ENCODE assay signal across 8 cellular contexts in genomic region chr20:58651823-58652605, GRCh38.
DNase-seq lines count a peak whose midpoint lies in the region; ATAC-seq and TF ChIP-seq lines count a peak whose summit lies in the region.

No MANE protein-coding gene starts in this region.

- H3K27ac ChIP-seq in KOPT-K1 (ENCODE audit: low read depth, low read length, poor library complexity, severe bottlenecking) (peak overlapping the region; percentile 88), rectal smooth muscle tissue (ENCODE audit: low read depth, low read length) (peak overlapping the region; percentile 98)

- peaks cover 17% of the 10 kb centered on the region for H3K4me1 ChIP-seq in rectal smooth muscle tissue (ENCODE audit: control insufficient read depth, insufficient read depth, low read length)

- DNase-seq in DMS53 treated with DMSO at 0.1 percent for 48 hours (lab: John Stamatoyannopoulos, UW; ENCODE audit: unreplicated experiment) (peak; percentile 43), T-helper 22 cell (ENCODE audit: low read depth) (peak; percentile 61), astrocyte of the spinal cord (ENCODE audit: low read depth, low spot score) (peak; percentile 92), hepatic stellate cell (ENCODE audit: low spot score) (peak; percentile 75)

- H3K36me3 ChIP-seq in KOPT-K1 (ENCODE audit: insufficient read depth, low read length) (peaks cover 25% of the 10 kb centered on the region), rectal smooth muscle tissue (ENCODE audit: control insufficient read depth, insufficient read depth, low read length) (no peaks in the 10 kb centered on the region)

- H3K27me3 ChIP-seq in rectal smooth muscle tissue (ENCODE audit: control insufficient read depth, insufficient read depth, low read length): no peaks in the 10 kb centered on the region

- peak overlapping the region; percentile 98 for H3K9ac ChIP-seq in rectal smooth muscle tissue (ENCODE audit: low read length)

- no peak for TF ChIP-seq CTCF in astrocyte of the spinal cord (IDR thresholded peaks at IDR 0.05; ENCODE audit: low read depth, low read length)

- in situ Hi-C loops in astrocyte of the spinal cord (cut with HindIII; ENCODE audit: low sequenced_read_pairs): loop anchor here (25.0 kb wide), 1 partner anchor 415 kb away; the partner anchor contains the start of gene ANKRD60

- peak overlapping the region; percentile 87 for H3K4me3 ChIP-seq in astrocyte of the spinal cord (ENCODE audit: low read depth, low read length)
- H3K4me3 ChIP-seq in rectal smooth muscle tissue (ENCODE audit: low read length): peak overlapping the region; percentile 98

- no peaks in the 10 kb centered on the region for H3K9me3 ChIP-seq in KOPT-K1 (ENCODE audit: insufficient read depth, low read length, poor library complexity, severe bottlenecking)

- ATAC-seq in GM21529 (IDR thresholded peaks at IDR 0.05; ENCODE audit: unreplicated experiment) (peak; percentile 46), HG03039 (IDR thresholded peaks at IDR 0.05; ENCODE audit: unreplicated experiment) (no peak)
